ENCODE assay signal across 2 cellular contexts in genomic region chrX:33106737-33107136, GRCh38.
TF ChIP-seq lines count a peak whose summit lies in the region.

No MANE protein-coding gene starts in this region.

TF ChIP-seq in GM12891, 5 proteins besides CTCF, POLR2A, EP300 and RAD21 (continued from another document):
- TF ChIP-seq PAX5 (IDR thresholded peaks at IDR 0.05; ENCODE audit: insufficient read depth, low read length, severe bottlenecking), result no peak

TF ChIP-seq in H1, 55 proteins besides CTCF, POLR2A, EP300 and RAD21 (continued from another document):
- TF ChIP-seq SP4 (IDR thresholded peaks at IDR 0.05; ENCODE audit: low read length) (no peak), ASH2L (IDR thresholded peaks at IDR 0.05; ENCODE audit: low read length) (no peak), JUN (IDR thresholded peaks at IDR 0.05; ENCODE audit: low read depth, low read length) (no peak), TCF12 (IDR thresholded peaks at IDR 0.05; ENCODE audit: low read depth, low read length) (no peak), CBX5 (IDR thresholded peaks at IDR 0.05; ENCODE audit: low read depth, low read length) (no peak), BACH1 (IDR thresholded peaks at IDR 0.05; ENCODE audit: low read length) (no peak)
